ENCODE assay signal across 8 cellular contexts in the genomic region with DNA sequence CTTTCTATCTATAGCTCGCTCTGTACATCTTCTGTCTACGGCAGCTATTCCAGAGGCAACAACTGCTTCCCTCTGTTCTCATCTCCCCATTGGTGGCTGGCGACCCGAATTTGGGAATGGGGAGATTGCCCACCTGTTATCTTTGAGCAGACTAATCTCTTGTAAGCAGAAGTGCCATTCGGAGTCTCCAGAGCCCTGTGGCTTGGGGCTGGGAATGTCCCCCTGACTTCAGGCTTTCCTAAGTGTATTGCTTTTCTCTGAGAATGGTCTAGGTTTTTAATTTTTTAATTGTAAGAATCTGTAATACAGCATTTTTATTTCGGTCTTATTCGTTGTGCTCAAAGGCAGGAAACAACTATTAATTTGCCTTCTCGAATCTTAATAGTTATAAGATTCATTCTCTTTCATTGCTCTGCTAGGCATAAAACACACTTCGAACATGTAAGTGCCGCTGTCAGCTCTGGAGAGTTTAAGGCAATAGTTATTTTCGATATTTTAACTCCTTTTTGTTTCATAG. TPM values are rescaled to one million over a fixed set of nuclear protein-coding genes. Genes with fewer than 3 reads are reported as not detected.
DNase-seq lines count a peak whose midpoint lies in the region; ATAC-seq, FAIRE-seq and TF ChIP-seq lines count a peak whose summit lies in the region.

No MANE protein-coding gene starts in this region.

- TF ChIP-seq CTCF in MCF 10A (IDR thresholded peaks at IDR 0.05; ENCODE audit: unreplicated experiment) (no peak), right lobe of liver (IDR thresholded peaks at IDR 0.05) (no peak), thyroid gland (IDR thresholded peaks at IDR 0.05) (no peak)

- peak; percentile 38 for DNase-seq in AG08395 (ENCODE audit: low spot score)
- DNase-seq in MCF 10A (ENCODE audit: unreplicated experiment) = no peak
- no peak for DNase-seq in right lobe of liver
- DNase-seq in thyroid gland = no peak
- DNase-seq in KG1 (lab: John Stamatoyannopoulos, UW) = no peak
- DNase-seq in GM19239 (ENCODE audit: insufficient read length, low spot score) = no peak

- FAIRE-seq in GM19239 (lab: Jason Lieb, UNC) = no peak

- H3K36me3 ChIP-seq in KOPT-K1 (ENCODE audit: insufficient read depth, low read length) = peaks cover 17% of the 10 kb centered on the region
- peaks cover 0 to 7% (median 0%) of the 10 kb centered on the region in 4 donors for H3K36me3 ChIP-seq in right lobe of liver
- no peaks in the 10 kb centered on the region for H3K36me3 ChIP-seq in thyroid gland

- H3K27me3 ChIP-seq in right lobe of liver = no peaks in the 10 kb centered on the region
- H3K27me3 ChIP-seq in thyroid gland = no peaks in the 10 kb centered on the region

- intact Hi-C loops in MCF 10A (cut with micrococcal nuclease) (loop anchor here (1.0 to 2.0 kb wide), 2 partner anchors 122 to 188 kb away; a partner anchor contains a TSS), right lobe of liver (cut with DNase I) (no loop called here), thyroid gland (cut with DNase I) (no loop called here)

- TSS peak; percentile 49 for BruUV-seq in MCF 10A (replicated peaks; lab: Mats Ljungman, UMichigan)

- H3K4me1 ChIP-seq in right lobe of liver (peaks cover 0 to 14% (median 2%) of the 10 kb centered on the region in 4 donors), thyroid gland (peaks cover 3 to 12% of the 10 kb centered on the region in 2 donors)

- no peaks in the 10 kb centered on the region for H3K27me3 Mint-ChIP-seq in MCF 10A (ENCODE audit: insufficient read depth, unreplicated experiment)

- no peak for TF ChIP-seq POLR2A in right lobe of liver (IDR thresholded peaks at IDR 0.05)
- no peak for TF ChIP-seq POLR2A in thyroid gland (IDR thresholded peaks at IDR 0.05)

- POLR2A ChIA-PET in MCF 10A (lab: Yijun Ruan, JAX) = interaction anchor here (0.6 to 4.5 kb wide), 18 partner anchors 11 to 1314 kb away, joined by 3 to 34 read pairs (median 4); a partner anchor contains a TSS

- H3K36me3 Mint-ChIP-seq in MCF 10A (ENCODE audit: insufficient read depth, unreplicated experiment) = peaks cover 17% of the 10 kb centered on the region

- no peaks in the 10 kb centered on the region for H3K9me3 ChIP-seq in KOPT-K1 (ENCODE audit: insufficient read depth, low read length, poor library complexity, severe bottlenecking)
- H3K9me3 ChIP-seq in right lobe of liver = no peaks in the 10 kb centered on the region
- no peaks in the 10 kb centered on the region for H3K9me3 ChIP-seq in thyroid gland

- 3% methylated on average over 10 of the region's 11 CpGs for WGBS in right lobe of liver (ENCODE audit: insufficient coverage, low coverage, low lambda C conversion rate, missing lambda C conversion rate)
- 2 to 3% methylated on average over 11 of the region's 11 CpGs for WGBS in thyroid gland, 2 donors

- peaks cover 14% of the 10 kb centered on the region for H3K4me1 Mint-ChIP-seq in MCF 10A (ENCODE audit: insufficient read depth, unreplicated experiment)

- peak overlapping the region; percentile 67 for H3K27ac ChIP-seq in KOPT-K1 (ENCODE audit: low read depth, low read length, poor library complexity, severe bottlenecking)
- H3K27ac ChIP-seq in right lobe of liver = peak overlapping the region; percentile 75 to 91 (median 76)
- peak overlapping the region; percentile 79 to 81 (median 81) for H3K27ac ChIP-seq in thyroid gland

- ATAC-seq in GM19438 (IDR thresholded peaks at IDR 0.05; ENCODE audit: low read depth, unreplicated experiment) (peak; percentile 9), right lobe of liver (peak; percentile 10 to 17 (median 12))

- H3K4me3 Mint-ChIP-seq in MCF 10A (ENCODE audit: unreplicated experiment) = peak overlapping the region; percentile 93

- peak overlapping the region; percentile 85 for H3K27ac Mint-ChIP-seq in MCF 10A (ENCODE audit: low read depth, unreplicated experiment)

- peak overlapping the region; percentile 60 to 91 (median 76) for H3K4me3 ChIP-seq in right lobe of liver
- H3K4me3 ChIP-seq in thyroid gland (replicated peaks in 1 of 3) = peak overlapping the region; percentile 27 to 87 (median 62)

- H3K9me3 Mint-ChIP-seq in MCF 10A (ENCODE audit: unreplicated experiment) = no peaks in the 10 kb centered on the region

- CTCF ChIA-PET in MCF 10A (lab: Yijun Ruan, JAX) = interaction anchor here (0.6 kb wide), 2 partner anchors 13 to 605 kb away, joined by 3 read pairs; no protein-coding TSS in a partner anchor

RNA-seq across cellular contexts. Expression of a gene that starts 0.4 kb away (rescaled TPM):
- total RNA-seq in MCF 10A (2022) (8.9 and 9.1 TPM in 2 replicates), right lobe of liver (10 to 100 TPM; 22.5 to 46.5 (median 33.5) TPM), thyroid gland (10 to 100 TPM; 23.2 to 57.3 (median 34.7) TPM)
